In the genomic region with DNA sequence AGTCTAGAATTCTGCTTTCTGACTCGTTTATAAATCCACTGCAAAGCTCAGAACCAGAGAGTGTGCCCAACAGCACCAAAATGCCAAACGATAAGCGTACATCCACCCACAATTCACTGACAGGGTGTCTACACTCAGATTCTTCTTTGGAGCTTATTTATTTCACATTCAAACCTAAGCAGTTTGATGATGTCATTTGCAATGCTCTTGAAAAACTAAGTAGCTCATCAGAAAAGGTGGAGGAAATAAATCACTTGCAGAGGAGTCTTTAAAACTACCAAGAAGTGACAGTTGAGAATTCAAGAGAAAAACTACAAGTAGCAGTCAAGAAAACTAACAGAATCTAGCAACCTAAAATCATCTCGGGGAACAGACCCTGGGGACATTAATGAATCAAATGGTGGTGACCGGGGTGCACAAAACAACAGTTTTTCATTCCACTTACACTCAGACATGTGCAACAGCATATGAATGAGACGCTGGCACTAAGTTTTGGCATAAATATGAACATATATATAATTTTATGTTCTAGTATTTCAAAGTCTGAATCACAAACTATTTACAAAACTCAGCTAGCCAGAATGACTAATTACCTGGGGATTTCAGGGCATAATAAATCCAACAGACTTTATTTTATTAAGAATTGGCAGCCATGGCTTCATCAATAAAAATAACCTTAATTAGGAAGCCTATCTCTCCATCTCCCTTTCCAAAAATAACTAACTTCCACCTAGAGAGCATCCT, we compare ENCODE assay signal across 26 cellular contexts.
A peak's percentile ranks its signal among the peaks of the same experiment; 100 is the strongest.
DNase-seq lines count a peak whose midpoint lies in the region; ATAC-seq and TF ChIP-seq lines count a peak whose summit lies in the region.
"Had no signal": no experiment of that assay in that cellular context is flagged by ENCODE, and none has a peak within 500 bp of the region (broad histone marks: within the 10 kb centered on the region; RNA-seq: fewer than 3 reads in every experiment).

No MANE protein-coding gene starts in this region.

- H3K4ac ChIP-seq in mesendoderm (ENCODE audit: low read depth, low read length), result no peak overlapping the region

- no peaks in the 10 kb centered on the region for H3K36me3 ChIP-seq in breast epithelium
- peaks cover 4% of the 10 kb centered on the region for H3K36me3 ChIP-seq in mesendoderm (ENCODE audit: control insufficient read depth, insufficient read depth, low read length)
- H3K36me3 ChIP-seq in effector memory CD4-positive, alpha-beta T cell (ENCODE audit: control insufficient read depth, insufficient read depth, low read length), result no peaks in the 10 kb centered on the region

- DNase-seq in MCF 10A (ENCODE audit: unreplicated experiment) (peak; percentile 58), breast epithelium (ENCODE audit: low spot score in 2 of 2) (no peak), endothelial cell (ENCODE audit: low spot score) (no peak), mesendoderm (no peak), islet precursor cell (no peak)
- no peak for DNase-seq in naive thymus-derived CD8-positive, alpha-beta T cell
- DNase-seq in effector memory CD4-positive, alpha-beta T cell, result no peak
- DNase-seq: 8988T; activated B cell treated with CpG ODN at 0.5 μM for 24 hours; activated CD4-positive, alpha-beta T cell treated with anti-CD3 and anti-CD28 coated beads, Interleukin-2, amount 10 ng/mL, durations not matched to agents 7 days and 5 days; activated gamma-delta T cell; activated naive CD8-positive, alpha-beta T cell treated with anti-CD3 and anti-CD28 coated beads for 36 hours; activated T-cell treated with anti-CD3 and anti-CD28 coated beads, Interleukin-2, amount 50 U/mL, for 4 hours; CD4-positive, alpha-beta memory T cell; dermis blood vessel endothelial cell; HFFc6; left lung; NCI-H2107; NCI-H446; NCI-H82; right cardiac atrium; stimulated activated CD4-positive, alpha-beta T cell treated with anti-CD3 and anti-CD28 coated beads, Interleukin-4, amount 100 ng/mL, for 4 hours had no signal

- H4K8ac ChIP-seq in mesendoderm (ENCODE audit: low read depth, low read length), result no peak overlapping the region

- H3K4me1 Mint-ChIP-seq in MCF 10A (ENCODE audit: insufficient read depth, unreplicated experiment), result peaks cover 40% of the 10 kb centered on the region
- peaks cover 56% of the 10 kb centered on the region for H3K4me1 Mint-ChIP-seq in endothelial cell (ENCODE audit: unreplicated experiment)
- no peaks in the 10 kb centered on the region for H3K4me1 Mint-ChIP-seq in naive thymus-derived CD8-positive, alpha-beta T cell
- H3K4me1 Mint-ChIP-seq: activated B cell treated with CpG ODN at 0.5 μM for 24 hours; activated CD4-positive, alpha-beta T cell treated with anti-CD3 and anti-CD28 coated beads, Interleukin-2, amount 10 ng/mL, durations not matched to agents 7 days and 5 days; activated naive CD8-positive, alpha-beta T cell treated with anti-CD3 and anti-CD28 coated beads for 36 hours had no signal

- peak overlapping the region; percentile 47 for H3K27ac Mint-ChIP-seq in MCF 10A (ENCODE audit: low read depth, unreplicated experiment)
- H3K27ac Mint-ChIP-seq in endothelial cell (ENCODE audit: unreplicated experiment), result peak overlapping the region; percentile 48
- no peak overlapping the region for H3K27ac Mint-ChIP-seq in naive thymus-derived CD8-positive, alpha-beta T cell
- H3K27ac Mint-ChIP-seq: activated B cell treated with CpG ODN at 0.5 μM for 24 hours; activated CD4-positive, alpha-beta T cell treated with anti-CD3 and anti-CD28 coated beads, Interleukin-2, amount 10 ng/mL, durations not matched to agents 7 days and 5 days; activated naive CD8-positive, alpha-beta T cell treated with anti-CD3 and anti-CD28 coated beads for 36 hours; CD4-positive, alpha-beta memory T cell; HFFc6; type B pancreatic cell had no signal

- H3K27ac ChIP-seq in breast epithelium, result no peak overlapping the region
- H3K27ac ChIP-seq in mesendoderm (ENCODE audit: low read depth, low read length), result no peak overlapping the region
- no peak overlapping the region for H3K27ac ChIP-seq in effector memory CD4-positive, alpha-beta T cell (ENCODE audit: insufficient read depth, low read length, poor library complexity, severe bottlenecking)
- H3K27ac ChIP-seq: left lung, parathyroid adenoma, SK-N-MC had no signal

- H3K23ac ChIP-seq in mesendoderm (ENCODE audit: low read length), result no peak overlapping the region

- H3K36me3 Mint-ChIP-seq in MCF 10A (ENCODE audit: insufficient read depth, unreplicated experiment), result peaks cover 15% of the 10 kb centered on the region
- peaks cover 33% of the 10 kb centered on the region for H3K36me3 Mint-ChIP-seq in endothelial cell (ENCODE audit: low read depth, unreplicated experiment)
- H3K36me3 Mint-ChIP-seq in naive thymus-derived CD8-positive, alpha-beta T cell, result no peaks in the 10 kb centered on the region
- H3K36me3 Mint-ChIP-seq: activated naive CD8-positive, alpha-beta T cell treated with anti-CD3 and anti-CD28 coated beads for 36 hours had no signal

- TF ChIP-seq CTCF in MCF 10A (IDR thresholded peaks at IDR 0.05; ENCODE audit: unreplicated experiment), result no peak
- no peak for TF ChIP-seq CTCF in breast epithelium (IDR thresholded peaks at IDR 0.05)
- TF ChIP-seq CTCF in endothelial cell (IDR thresholded peaks at IDR 0.05; ENCODE audit: unreplicated experiment), result no peak

- H3K9ac ChIP-seq in mesendoderm (ENCODE audit: low read length), result no peak overlapping the region
- H3K9ac ChIP-seq: parathyroid adenoma had no signal

- POLR2A ChIA-PET in MCF 10A (lab: Yijun Ruan, JAX), result interaction anchor here (0.7 to 5.5 kb wide), 19 partner anchors 7 to 368 kb away, joined by 3 to 43 read pairs (median 4); partner anchors contain the start of gene SIPA1L2
- POLR2A ChIA-PET in naive thymus-derived CD8-positive, alpha-beta T cell (lab: Charles Lee), result no interaction called here

- peak overlapping the region; percentile 51 for H3K18ac ChIP-seq in mesendoderm (ENCODE audit: low read length)

- BruUV-seq in MCF 10A (replicated peaks; lab: Mats Ljungman, UMichigan), result no TSS peak

- no peaks in the 10 kb centered on the region for H3K27me3 Mint-ChIP-seq in MCF 10A (ENCODE audit: insufficient read depth, unreplicated experiment)
- peaks cover 3% of the 10 kb centered on the region for H3K27me3 Mint-ChIP-seq in endothelial cell (ENCODE audit: unreplicated experiment)
- H3K27me3 Mint-ChIP-seq in naive thymus-derived CD8-positive, alpha-beta T cell, result peaks cover 2 to 32% (median 9%) of the 10 kb centered on the region in 5 donors
- H3K27me3 Mint-ChIP-seq: type B pancreatic cell had no signal

- no peak overlapping the region for H2AK5ac ChIP-seq in mesendoderm (ENCODE audit: low read length)

- CTCF ChIA-PET in MCF 10A (lab: Yijun Ruan, JAX), result interaction anchor here (0.6 to 3.0 kb wide), 6 partner anchors 20 to 820 kb away, joined by 3 to 16 read pairs (median 3); no protein-coding TSS in a partner anchor

- TF ChIP-seq POLR2A in breast epithelium (IDR thresholded peaks at IDR 0.05), result no peak

- no peak for ATAC-seq in naive thymus-derived CD8-positive, alpha-beta T cell
- ATAC-seq in HG03139 (IDR thresholded peaks at IDR 0.05; ENCODE audit: unreplicated experiment), result no peak
- ATAC-seq: activated T-cell treated with anti-CD3 and anti-CD28 coated beads, Interleukin-2, amount 50 U/mL, for 4 hours had no signal

- H3K27me3 ChIP-seq in breast epithelium (no peaks in the 10 kb centered on the region), mesendoderm (ENCODE audit: insufficient read depth, low read length, poor library complexity) (no peaks in the 10 kb centered on the region)
- no peaks in the 10 kb centered on the region for H3K27me3 ChIP-seq in effector memory CD4-positive, alpha-beta T cell (replicated peaks; ENCODE audit: control insufficient read depth, insufficient read depth, low read length, poor library complexity, severe bottlenecking)
- H3K27me3 ChIP-seq: left lung had no signal

- no peak overlapping the region for H2BK15ac ChIP-seq in mesendoderm (replicated peaks; ENCODE audit: low read depth)

- H3K56ac ChIP-seq in mesendoderm (ENCODE audit: low read length), result no peak overlapping the region

- H3K79me2 ChIP-seq in mesendoderm (ENCODE audit: control insufficient read depth, insufficient read depth, low read length), result peaks cover 54% of the 10 kb centered on the region
- H3K79me2 ChIP-seq: parathyroid adenoma had no signal

- H2BK5ac ChIP-seq in mesendoderm (ENCODE audit: low read length), result no peak overlapping the region

- no peak overlapping the region for H3K4me2 ChIP-seq in mesendoderm (ENCODE audit: low read length)

- intact Hi-C loops in MCF 10A (cut with micrococcal nuclease) (loop anchor here (10.0 kb wide), 1 partner anchor 286 kb away; no protein-coding TSS in a partner anchor), breast epithelium (cut with DNase I; ENCODE audit: low total_unique reads) (no loop called here)

- H3K4me1 ChIP-seq in breast epithelium, result no peaks in the 10 kb centered on the region
- peaks cover 21% of the 10 kb centered on the region for H3K4me1 ChIP-seq in mesendoderm (ENCODE audit: control insufficient read depth, low read depth, low read length)
- H3K4me1 ChIP-seq in effector memory CD4-positive, alpha-beta T cell (ENCODE audit: control insufficient read depth, insufficient read depth, low read length, poor library complexity, severe bottlenecking), result no peaks in the 10 kb centered on the region
- H3K4me1 ChIP-seq: parathyroid adenoma had no signal

- no peak overlapping the region for H2BK120ac ChIP-seq in mesendoderm (ENCODE audit: low read depth, low read length)

- H3K4me3 ChIP-seq in breast epithelium (no peak overlapping the region), mesendoderm (ENCODE audit: low read length) (no peak overlapping the region)
- no peak overlapping the region for H3K4me3 ChIP-seq in effector memory CD4-positive, alpha-beta T cell (ENCODE audit: insufficient read depth, low read depth, low read length, poor library complexity, severe bottlenecking)
- H3K4me3 ChIP-seq: left lung, SK-N-MC had no signal

- H4K5ac ChIP-seq in mesendoderm (ENCODE audit: low read length), result no peak overlapping the region

- H3K9me3 Mint-ChIP-seq in MCF 10A (ENCODE audit: unreplicated experiment) (no peaks in the 10 kb centered on the region), endothelial cell (ENCODE audit: unreplicated experiment) (no peaks in the 10 kb centered on the region)
- H3K9me3 Mint-ChIP-seq in naive thymus-derived CD8-positive, alpha-beta T cell, result no peaks in the 10 kb centered on the region
- H3K9me3 Mint-ChIP-seq: activated B cell treated with CpG ODN at 0.5 μM for 24 hours; activated CD4-positive, alpha-beta T cell treated with anti-CD3 and anti-CD28 coated beads, Interleukin-2, amount 10 ng/mL, durations not matched to agents 7 days and 5 days; activated naive CD8-positive, alpha-beta T cell treated with anti-CD3 and anti-CD28 coated beads for 36 hours; activated T-cell treated with anti-CD3 and anti-CD28 coated beads, Interleukin-2, amount 50 U/mL, for 4 hours; CD4-positive, alpha-beta memory T cell; type B pancreatic cell had no signal

- no CpG with 5 or more reads among the region's 6 CpGs for WGBS in mesendoderm (ENCODE audit: extremely low coverage, insufficient coverage, low lambda C conversion rate)

- H3K4me3 Mint-ChIP-seq in MCF 10A (ENCODE audit: unreplicated experiment) (no peak overlapping the region), endothelial cell (ENCODE audit: unreplicated experiment) (no peak overlapping the region)
- H3K4me3 Mint-ChIP-seq in naive thymus-derived CD8-positive, alpha-beta T cell, result no peak overlapping the region
- H3K4me3 Mint-ChIP-seq: activated B cell treated with CpG ODN at 0.5 μM for 24 hours; activated CD4-positive, alpha-beta T cell treated with anti-CD3 and anti-CD28 coated beads, Interleukin-2, amount 10 ng/mL, durations not matched to agents 7 days and 5 days; activated naive CD8-positive, alpha-beta T cell treated with anti-CD3 and anti-CD28 coated beads for 36 hours; activated T-cell treated with anti-CD3 and anti-CD28 coated beads, Interleukin-2, amount 50 U/mL, for 4 hours; CD4-positive, alpha-beta memory T cell; HFFc6; type B pancreatic cell had no signal

- no peaks in the 10 kb centered on the region for H3K9me3 ChIP-seq in breast epithelium
- H3K9me3 ChIP-seq in effector memory CD4-positive, alpha-beta T cell (ENCODE audit: control insufficient read depth, low read length), result no peaks in the 10 kb centered on the region
- H3K9me3 ChIP-seq: left lung had no signal

- peaks cover 21% of the 10 kb centered on the region for H3K79me1 ChIP-seq in mesendoderm (ENCODE audit: low read length)

Comparison
In these comparisons a context has a peak if more than half of its experiments do, and no peak if none do; other contexts are left out.
1. H3K27ac Mint-ChIP-seq: peak in MCF 10A (single experiment) and endothelial cell (single experiment); none in naive thymus-derived CD8-positive, alpha-beta T cell (0 of 10).